1 cellular context compared by ENCODE assay signal in genomic region chr14:39762576-39763401, GRCh38.
A peak's percentile ranks its signal among the peaks of the same experiment; 100 is the strongest.
TF ChIP-seq lines count a peak whose summit lies in the region.

No MANE protein-coding gene starts in this region.

TF ChIP-seq in HepG2, 621 proteins besides CTCF, POLR2A, EP300 and RAD21 (continued from another document and continues in another):
- TF ChIP-seq HMGA1 (CRISPR knock-in tag; conservative IDR thresholded peaks at IDR 0.05): no peak
- peak; percentile 98 for TF ChIP-seq ZFX (CRISPR knock-in tag; IDR thresholded peaks at IDR 0.05; ENCODE audit: low read depth)
- TF ChIP-seq, protein P1, sequence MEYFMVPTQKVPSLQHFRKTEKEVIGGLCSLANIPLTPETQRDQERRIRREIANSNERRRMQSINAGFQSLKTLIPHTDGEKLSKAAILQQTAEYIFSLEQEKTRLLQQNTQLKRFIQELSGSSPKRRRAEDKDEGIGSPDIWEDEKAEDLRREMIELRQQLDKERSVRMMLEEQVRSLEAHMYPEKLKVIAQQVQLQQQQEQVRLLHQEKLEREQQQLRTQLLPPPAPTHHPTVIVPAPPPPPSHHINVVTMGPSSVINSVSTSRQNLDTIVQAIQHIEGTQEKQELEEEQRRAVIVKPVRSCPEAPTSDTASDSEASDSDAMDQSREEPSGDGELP (IDR thresholded peaks at IDR 0.05; ENCODE audit: borderline replicate concordance, low read depth): peak; percentile 66; the same call in 1 of the 2 replicates
- peak; percentile 98 for TF ChIP-seq ELF3 (CRISPR knock-in tag; IDR thresholded peaks at IDR 0.05)
- TF ChIP-seq ZNF235 (CRISPR knock-in tag; IDR thresholded peaks at IDR 0.05; ENCODE audit: borderline replicate concordance): no peak; the same call in 1 of the 2 replicates
- TF ChIP-seq ZNF160 (CRISPR knock-in tag; IDR thresholded peaks at IDR 0.05): peak; percentile 92; the same call in 1 of the 2 replicates
- no peak for TF ChIP-seq PCBP2 (optimal IDR thresholded peaks at IDR 0.05; ENCODE audit: low read depth, low read length, poor library complexity, severe bottlenecking)
- TF ChIP-seq, protein P2, sequence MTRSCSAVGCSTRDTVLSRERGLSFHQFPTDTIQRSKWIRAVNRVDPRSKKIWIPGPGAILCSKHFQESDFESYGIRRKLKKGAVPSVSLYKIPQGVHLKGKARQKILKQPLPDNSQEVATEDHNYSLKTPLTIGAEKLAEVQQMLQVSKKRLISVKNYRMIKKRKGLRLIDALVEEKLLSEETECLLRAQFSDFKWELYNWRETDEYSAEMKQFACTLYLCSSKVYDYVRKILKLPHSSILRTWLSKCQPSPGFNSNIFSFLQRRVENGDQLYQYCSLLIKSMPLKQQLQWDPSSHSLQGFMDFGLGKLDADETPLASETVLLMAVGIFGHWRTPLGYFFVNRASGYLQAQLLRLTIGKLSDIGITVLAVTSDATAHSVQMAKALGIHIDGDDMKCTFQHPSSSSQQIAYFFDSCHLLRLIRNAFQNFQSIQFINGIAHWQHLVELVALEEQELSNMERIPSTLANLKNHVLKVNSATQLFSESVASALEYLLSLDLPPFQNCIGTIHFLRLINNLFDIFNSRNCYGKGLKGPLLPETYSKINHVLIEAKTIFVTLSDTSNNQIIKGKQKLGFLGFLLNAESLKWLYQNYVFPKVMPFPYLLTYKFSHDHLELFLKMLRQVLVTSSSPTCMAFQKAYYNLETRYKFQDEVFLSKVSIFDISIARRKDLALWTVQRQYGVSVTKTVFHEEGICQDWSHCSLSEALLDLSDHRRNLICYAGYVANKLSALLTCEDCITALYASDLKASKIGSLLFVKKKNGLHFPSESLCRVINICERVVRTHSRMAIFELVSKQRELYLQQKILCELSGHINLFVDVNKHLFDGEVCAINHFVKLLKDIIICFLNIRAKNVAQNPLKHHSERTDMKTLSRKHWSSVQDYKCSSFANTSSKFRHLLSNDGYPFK (CRISPR knock-in tag; IDR thresholded peaks at IDR 0.05; ENCODE audit: borderline replicate concordance): peak; percentile 80; the same call in 1 of the 2 replicates
- peak; percentile 74 for TF ChIP-seq HNF4A (CRISPR knock-in tag; IDR thresholded peaks at IDR 0.05)
- peak; percentile 61; the same call in 1 of the 2 replicates for TF ChIP-seq MXD4 (CRISPR knock-in tag; IDR thresholded peaks at IDR 0.05)
- no peak for TF ChIP-seq ZNF687 (CRISPR knock-in tag; IDR thresholded peaks at IDR 0.05)
- no peak for TF ChIP-seq GTF2F1 (IDR thresholded peaks at IDR 0.05; ENCODE audit: low read length)
- peak; percentile 91 for TF ChIP-seq ESRRA (CRISPR knock-in tag; IDR thresholded peaks at IDR 0.05; ENCODE audit: low read depth)
- TF ChIP-seq ARID3A (IDR thresholded peaks at IDR 0.05; ENCODE audit: low read depth, low read length): no peak
- TF ChIP-seq HDAC6 (IDR thresholded peaks at IDR 0.05; ENCODE audit: low read depth, low read length): no peak
- TF ChIP-seq ZNF724P (CRISPR knock-in tag; IDR thresholded peaks at IDR 0.05; ENCODE audit: borderline replicate concordance): peak; percentile 85
- TF ChIP-seq, protein P3, sequence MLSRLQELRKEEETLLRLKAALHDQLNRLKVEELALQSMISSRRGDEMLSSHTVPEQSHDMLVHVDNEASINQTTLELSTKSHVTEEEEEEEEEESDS (CRISPR knock-in tag; IDR thresholded peaks at IDR 0.05; ENCODE audit: borderline replicate concordance): no peak; the same call in none of the 2 replicates
- TF ChIP-seq KDM5A (IDR thresholded peaks at IDR 0.05; ENCODE audit: borderline replicate concordance, low read length): no peak
- no peak for TF ChIP-seq ZNF121 (CRISPR knock-in tag; IDR thresholded peaks at IDR 0.05)
- TF ChIP-seq, protein P4, sequence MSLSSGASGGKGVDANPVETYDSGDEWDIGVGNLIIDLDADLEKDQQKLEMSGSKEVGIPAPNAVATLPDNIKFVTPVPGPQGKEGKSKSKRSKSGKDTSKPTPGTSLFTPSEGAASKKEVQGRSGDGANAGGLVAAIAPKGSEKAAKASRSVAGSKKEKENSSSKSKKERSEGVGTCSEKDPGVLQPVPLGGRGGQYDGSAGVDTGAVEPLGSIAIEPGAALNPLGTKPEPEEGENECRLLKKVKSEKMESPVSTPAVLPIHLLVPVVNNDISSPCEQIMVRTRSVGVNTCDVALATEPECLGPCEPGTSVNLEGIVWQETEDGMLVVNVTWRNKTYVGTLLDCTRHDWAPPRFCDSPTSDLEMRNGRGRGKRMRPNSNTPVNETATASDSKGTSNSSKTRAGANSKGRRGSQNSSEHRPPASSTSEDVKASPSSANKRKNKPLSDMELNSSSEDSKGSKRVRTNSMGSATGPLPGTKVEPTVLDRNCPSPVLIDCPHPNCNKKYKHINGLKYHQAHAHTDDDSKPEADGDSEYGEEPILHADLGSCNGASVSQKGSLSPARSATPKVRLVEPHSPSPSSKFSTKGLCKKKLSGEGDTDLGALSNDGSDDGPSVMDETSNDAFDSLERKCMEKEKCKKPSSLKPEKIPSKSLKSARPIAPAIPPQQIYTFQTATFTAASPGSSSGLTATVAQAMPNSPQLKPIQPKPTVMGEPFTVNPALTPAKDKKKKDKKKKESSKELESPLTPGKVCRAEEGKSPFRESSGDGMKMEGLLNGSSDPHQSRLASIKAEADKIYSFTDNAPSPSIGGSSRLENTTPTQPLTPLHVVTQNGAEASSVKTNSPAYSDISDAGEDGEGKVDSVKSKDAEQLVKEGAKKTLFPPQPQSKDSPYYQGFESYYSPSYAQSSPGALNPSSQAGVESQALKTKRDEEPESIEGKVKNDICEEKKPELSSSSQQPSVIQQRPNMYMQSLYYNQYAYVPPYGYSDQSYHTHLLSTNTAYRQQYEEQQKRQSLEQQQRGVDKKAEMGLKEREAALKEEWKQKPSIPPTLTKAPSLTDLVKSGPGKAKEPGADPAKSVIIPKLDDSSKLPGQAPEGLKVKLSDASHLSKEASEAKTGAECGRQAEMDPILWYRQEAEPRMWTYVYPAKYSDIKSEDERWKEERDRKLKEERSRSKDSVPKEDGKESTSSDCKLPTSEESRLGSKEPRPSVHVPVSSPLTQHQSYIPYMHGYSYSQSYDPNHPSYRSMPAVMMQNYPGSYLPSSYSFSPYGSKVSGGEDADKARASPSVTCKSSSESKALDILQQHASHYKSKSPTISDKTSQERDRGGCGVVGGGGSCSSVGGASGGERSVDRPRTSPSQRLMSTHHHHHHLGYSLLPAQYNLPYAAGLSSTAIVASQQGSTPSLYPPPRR (CRISPR knock-in tag; IDR thresholded peaks at IDR 0.05; ENCODE audit: borderline replicate concordance): peak; percentile 95
- TF ChIP-seq ZBTB33 (CRISPR knock-in tag; IDR thresholded peaks at IDR 0.05): no peak
- no peak for TF ChIP-seq KLF6 (CRISPR knock-in tag; IDR thresholded peaks at IDR 0.05)
- no peak for TF ChIP-seq MLLT10 (CRISPR knock-in tag; IDR thresholded peaks at IDR 0.05)
- TF ChIP-seq ZNF746 (CRISPR knock-in tag; IDR thresholded peaks at IDR 0.05): peak; percentile 53
- TF ChIP-seq SP1 (IDR thresholded peaks at IDR 0.05): no peak
- TF ChIP-seq SP1 (CRISPR knock-in tag; IDR thresholded peaks at IDR 0.05): no peak
- no peak for TF ChIP-seq ZNF484 (CRISPR knock-in tag; IDR thresholded peaks at IDR 0.05; ENCODE audit: borderline replicate concordance, low read depth)
- TF ChIP-seq, protein P5, sequence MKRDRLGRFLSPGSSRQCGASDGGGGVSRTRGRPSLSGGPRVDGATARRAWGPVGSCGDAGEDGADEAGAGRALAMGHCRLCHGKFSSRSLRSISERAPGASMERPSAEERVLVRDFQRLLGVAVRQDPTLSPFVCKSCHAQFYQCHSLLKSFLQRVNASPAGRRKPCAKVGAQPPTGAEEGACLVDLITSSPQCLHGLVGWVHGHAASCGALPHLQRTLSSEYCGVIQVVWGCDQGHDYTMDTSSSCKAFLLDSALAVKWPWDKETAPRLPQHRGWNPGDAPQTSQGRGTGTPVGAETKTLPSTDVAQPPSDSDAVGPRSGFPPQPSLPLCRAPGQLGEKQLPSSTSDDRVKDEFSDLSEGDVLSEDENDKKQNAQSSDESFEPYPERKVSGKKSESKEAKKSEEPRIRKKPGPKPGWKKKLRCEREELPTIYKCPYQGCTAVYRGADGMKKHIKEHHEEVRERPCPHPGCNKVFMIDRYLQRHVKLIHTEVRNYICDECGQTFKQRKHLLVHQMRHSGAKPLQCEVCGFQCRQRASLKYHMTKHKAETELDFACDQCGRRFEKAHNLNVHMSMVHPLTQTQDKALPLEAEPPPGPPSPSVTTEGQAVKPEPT (CRISPR knock-in tag; IDR thresholded peaks at IDR 0.05; ENCODE audit: low read depth): peak; percentile 77; the same call in 1 of the 2 replicates
- TF ChIP-seq PRMT3 (CRISPR knock-in tag; IDR thresholded peaks at IDR 0.05; ENCODE audit: borderline replicate concordance, low read depth): no peak
- TF ChIP-seq ASH2L (IDR thresholded peaks at IDR 0.05; ENCODE audit: insufficient read length, low read depth, low read length): peak; percentile 59
- peak; percentile 90 for TF ChIP-seq ZFY (CRISPR knock-in tag; IDR thresholded peaks at IDR 0.05)
- TF ChIP-seq ZNF331 (CRISPR knock-in tag; IDR thresholded peaks at IDR 0.05): peak; percentile 86; the same call in 1 of the 2 replicates
- TF ChIP-seq SNRNP70 (IDR thresholded peaks at IDR 0.05; ENCODE audit: low read depth, low read length): no peak
- no peak for TF ChIP-seq ZNF768 (CRISPR knock-in tag; IDR thresholded peaks at IDR 0.05)
- TF ChIP-seq GLI4 (CRISPR knock-in tag; IDR thresholded peaks at IDR 0.05; ENCODE audit: borderline replicate concordance): 0 out of 2 replicates have a peak, but pooled peaks have one; percentile 60
- TF ChIP-seq, protein P6, sequence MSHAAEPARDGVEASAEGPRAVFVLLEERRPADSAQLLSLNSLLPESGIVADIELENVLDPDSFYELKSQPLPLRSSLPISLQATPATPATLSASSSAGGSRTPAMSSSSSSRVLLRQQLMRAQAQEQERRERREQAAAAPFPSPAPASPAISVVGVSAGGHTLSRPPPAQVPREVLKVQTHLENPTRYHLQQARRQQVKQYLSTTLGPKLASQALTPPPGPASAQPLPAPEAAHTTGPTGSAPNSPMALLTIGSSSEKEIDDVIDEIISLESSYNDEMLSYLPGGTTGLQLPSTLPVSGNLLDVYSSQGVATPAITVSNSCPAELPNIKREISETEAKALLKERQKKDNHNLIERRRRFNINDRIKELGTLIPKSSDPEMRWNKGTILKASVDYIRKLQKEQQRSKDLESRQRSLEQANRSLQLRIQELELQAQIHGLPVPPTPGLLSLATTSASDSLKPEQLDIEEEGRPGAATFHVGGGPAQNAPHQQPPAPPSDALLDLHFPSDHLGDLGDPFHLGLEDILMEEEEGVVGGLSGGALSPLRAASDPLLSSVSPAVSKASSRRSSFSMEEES (CRISPR knock-in tag; IDR thresholded peaks at IDR 0.05): peak; percentile 94
- TF ChIP-seq ZNF335 (CRISPR knock-in tag; IDR thresholded peaks at IDR 0.05): peak; percentile 58; the same call in 1 of the 2 replicates
- TF ChIP-seq, protein P7, sequence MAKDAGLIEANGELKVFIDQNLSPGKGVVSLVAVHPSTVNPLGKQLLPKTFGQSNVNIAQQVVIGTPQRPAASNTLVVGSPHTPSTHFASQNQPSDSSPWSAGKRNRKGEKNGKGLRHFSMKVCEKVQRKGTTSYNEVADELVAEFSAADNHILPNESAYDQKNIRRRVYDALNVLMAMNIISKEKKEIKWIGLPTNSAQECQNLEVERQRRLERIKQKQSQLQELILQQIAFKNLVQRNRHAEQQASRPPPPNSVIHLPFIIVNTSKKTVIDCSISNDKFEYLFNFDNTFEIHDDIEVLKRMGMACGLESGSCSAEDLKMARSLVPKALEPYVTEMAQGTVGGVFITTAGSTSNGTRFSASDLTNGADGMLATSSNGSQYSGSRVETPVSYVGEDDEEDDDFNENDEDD (CRISPR knock-in tag; IDR thresholded peaks at IDR 0.05; ENCODE audit: borderline replicate concordance): no peak; the same call in 1 of the 2 replicates
